In the genomic region with DNA sequence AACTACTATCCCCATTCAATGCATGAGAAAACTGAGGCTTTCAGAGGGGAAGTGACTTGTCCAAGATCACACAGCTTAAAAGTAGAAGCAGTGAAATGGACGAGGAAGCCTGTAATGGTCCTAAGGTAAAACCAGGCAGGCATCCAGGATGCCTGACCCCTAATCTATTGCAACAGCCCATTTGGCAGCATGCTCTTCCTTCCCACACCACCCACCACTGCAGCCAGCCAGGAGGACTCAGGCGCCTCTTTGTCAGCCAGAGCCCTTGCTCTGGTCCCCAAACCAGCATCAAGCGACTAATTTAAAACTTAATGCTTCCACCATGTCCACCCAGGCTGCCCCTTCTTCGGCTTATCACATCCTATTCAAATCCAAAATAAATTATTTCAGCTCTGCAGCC, we compare ENCODE assay signal across 33 cellular contexts.
"Had no signal": no experiment of that assay in that cellular context is flagged by ENCODE, and none has a peak within 500 bp of the region (broad histone marks: within the 10 kb centered on the region; RNA-seq: fewer than 3 reads in every experiment).

No MANE protein-coding gene starts in this region.

- H3K36me3 Mint-ChIP-seq: activated CD4-positive, alpha-beta memory T cell treated with anti-CD3 and anti-CD28 coated beads for 36 hours; activated CD8-positive, alpha-beta memory T cell treated with anti-CD3 and anti-CD28 coated beads, Interleukin-2, amount 10 ng/mL, durations not matched to agents 7 days and 5 days; activated naive CD4-positive, alpha-beta T cell treated with anti-CD3 and anti-CD28 coated beads, Interleukin-2, amount 50 U/mL, for 24 hours; activated naive CD8-positive, alpha-beta T cell treated with anti-CD3 and anti-CD28 coated beads for 36 hours had no signal

- H3K27ac Mint-ChIP-seq: activated B cell treated with CpG ODN at 0.5 μM for 24 hours; activated CD4-positive, alpha-beta memory T cell treated with anti-CD3 and anti-CD28 coated beads for 36 hours; activated CD4-positive, alpha-beta T cell treated with anti-CD3 and anti-CD28 coated beads, Interleukin-2, amount 10 ng/mL, durations not matched to agents 24 days and 14 days; activated CD8-positive, alpha-beta memory T cell treated with anti-CD3 and anti-CD28 coated beads, Interleukin-2, amount 10 ng/mL, durations not matched to agents 7 days and 5 days; activated CD8-positive, alpha-beta T cell treated with anti-CD3 and anti-CD28 coated beads, Interleukin-2, amount 10 ng/mL, durations not matched to agents 7 days and 5 days; activated naive CD4-positive, alpha-beta T cell treated with anti-CD3 and anti-CD28 coated beads for 36 hours; activated naive CD4-positive, alpha-beta T cell treated with anti-CD3 and anti-CD28 coated beads, Interleukin-2, amount 50 U/mL, for 24 hours; activated naive CD8-positive, alpha-beta T cell treated with anti-CD3 and anti-CD28 coated beads for 36 hours; activated naive CD8-positive, alpha-beta T cell treated with anti-CD3 and anti-CD28 coated beads, Interleukin-2, amount 50 U/mL, for 24 hours; activated T-helper 1 cell treated with anti-CD3 and anti-CD28 coated beads, Interleukin-12 subunit alpha, Interleukin-12 subunit beta, Interleukin-2, Interleukin-4 antibody, amounts not matched to agents 30 ng/mL and 10 ng/mL and 1 ng/mL, durations not matched to agents 14 hours and 24 hours and 36 hours; activated T-helper 2 cell treated with anti-CD3 and anti-CD28 coated beads, Interferon-gamma antibody, Interleukin-2, Interleukin-4, amounts not matched to agents 10 μg/mL and 5 μg/mL and 100 μg/mL, durations not matched to agents 14 hours and 24 hours and 36 hours; T-helper 17 cell; T-helper 2 cell treated with Interferon-gamma antibody and Interleukin-4, amounts not matched to agents 5 μg/mL and 100 μg/mL, for 36 hours had no signal

- ATAC-seq: activated CD4-positive, CD25-positive, alpha-beta regulatory T cell treated with anti-CD3 and anti-CD28 coated beads, Interleukin-2, amount 50 U/mL, for 24 hours; activated CD8-positive, alpha-beta memory T cell treated with anti-CD3 and anti-CD28 coated beads, Interleukin-2, amount 10 ng/mL, durations not matched to agents 7 days and 5 days; activated CD8-positive, alpha-beta T cell treated with anti-CD3 and anti-CD28 coated beads, Interleukin-2, amount 10 ng/mL, durations not matched to agents 7 days and 5 days; activated naive CD8-positive, alpha-beta T cell treated with anti-CD3 and anti-CD28 coated beads, Interleukin-2, amount 50 U/mL, for 24 hours; body of pancreas; T-helper 17 cell had no signal

- H3K4me1 ChIP-seq: adrenal gland, body of pancreas, colonic mucosa, esophagus squamous epithelium had no signal

- H3K4me3 Mint-ChIP-seq: activated B cell treated with CpG ODN at 0.5 μM for 24 hours; activated CD4-positive, alpha-beta memory T cell treated with anti-CD3 and anti-CD28 coated beads for 36 hours; activated CD4-positive, alpha-beta T cell treated with anti-CD3 and anti-CD28 coated beads, Interleukin-2, amount 10 ng/mL, durations not matched to agents 24 days and 14 days; activated CD8-positive, alpha-beta memory T cell treated with anti-CD3 and anti-CD28 coated beads, Interleukin-2, amount 10 ng/mL, durations not matched to agents 7 days and 5 days; activated CD8-positive, alpha-beta T cell treated with anti-CD3 and anti-CD28 coated beads, Interleukin-2, amount 10 ng/mL, durations not matched to agents 7 days and 5 days; activated naive CD4-positive, alpha-beta T cell treated with anti-CD3 and anti-CD28 coated beads for 36 hours; activated naive CD4-positive, alpha-beta T cell treated with anti-CD3 and anti-CD28 coated beads, Interleukin-2, amount 50 U/mL, for 24 hours; activated naive CD8-positive, alpha-beta T cell treated with anti-CD3 and anti-CD28 coated beads for 36 hours; activated naive CD8-positive, alpha-beta T cell treated with anti-CD3 and anti-CD28 coated beads, Interleukin-2, amount 50 U/mL, for 24 hours; activated T-helper 1 cell treated with anti-CD3 and anti-CD28 coated beads, Interleukin-12 subunit alpha, Interleukin-12 subunit beta, Interleukin-2, Interleukin-4 antibody, amounts not matched to agents 30 ng/mL and 10 ng/mL and 1 ng/mL, durations not matched to agents 14 hours and 24 hours and 36 hours; T-helper 17 cell; T-helper 2 cell treated with Interferon-gamma antibody and Interleukin-4, amounts not matched to agents 5 μg/mL and 100 μg/mL, for 36 hours had no signal

- DNase-seq: activated B cell treated with CpG ODN at 0.5 μM for 24 hours; activated CD4-positive, alpha-beta memory T cell treated with anti-CD3 and anti-CD28 coated beads for 36 hours; activated CD4-positive, alpha-beta T cell treated with anti-CD3 and anti-CD28 coated beads, Interleukin-2, amount 10 ng/mL, durations not matched to agents 24 days and 14 days; activated CD8-positive, alpha-beta memory T cell treated with anti-CD3 and anti-CD28 coated beads, Interleukin-2, amount 10 ng/mL, durations not matched to agents 7 days and 5 days; activated CD8-positive, alpha-beta memory T cell treated with anti-CD3 and anti-CD28 coated beads, Interleukin-2, amount 50 U/mL, for 4 hours; activated CD8-positive, alpha-beta T cell treated with anti-CD3 and anti-CD28 coated beads, Interleukin-2, amount 10 ng/mL, durations not matched to agents 7 days and 5 days; activated effector memory CD4-positive, alpha-beta T cell treated with anti-CD3 and anti-CD28 coated beads, Interleukin-2, amount 50 U/mL, for 16 hours; activated naive CD4-positive, alpha-beta T cell treated with anti-CD3 and anti-CD28 coated beads for 36 hours; activated naive CD8-positive, alpha-beta T cell treated with anti-CD3 and anti-CD28 coated beads for 36 hours; activated naive CD8-positive, alpha-beta T cell treated with anti-CD3 and anti-CD28 coated beads, Interleukin-2, amount 50 U/mL, for 24 hours; activated T-cell treated with anti-CD3 and anti-CD28 coated beads, Interleukin-2, amount 50 U/mL, for 1 hour; activated T-cell treated with anti-CD3 and anti-CD28 coated beads, Interleukin-2, amount 50 U/mL, for 48 hours; adrenal gland; amygdala; aorta; body of pancreas; central memory CD4-positive, alpha-beta T cell; cerebellar nuclear complex; colonic mucosa; effector CD8-positive, alpha-beta T cell; esophagus squamous epithelium; foreskin fibroblast; head of caudate nucleus; T-helper 1 cell; T-helper 17 cell; T1000; WERI-Rb-1 had no signal

- H3K27ac ChIP-seq: adrenal gland, body of pancreas, colonic mucosa, epithelial cell of prostate, esophagus squamous epithelium, WERI-Rb-1 had no signal

- H3K36me3 ChIP-seq: adrenal gland, colonic mucosa, esophagus squamous epithelium, WERI-Rb-1 had no signal

- H3K27me3 ChIP-seq: adrenal gland, body of pancreas, colonic mucosa, esophagus squamous epithelium had no signal

- H3K9me3 Mint-ChIP-seq: activated B cell treated with CpG ODN at 0.5 μM for 24 hours; activated CD4-positive, alpha-beta memory T cell treated with anti-CD3 and anti-CD28 coated beads for 36 hours; activated CD4-positive, alpha-beta T cell treated with anti-CD3 and anti-CD28 coated beads, Interleukin-2, amount 10 ng/mL, durations not matched to agents 24 days and 14 days; activated naive CD4-positive, alpha-beta T cell treated with anti-CD3 and anti-CD28 coated beads for 36 hours; activated naive CD4-positive, alpha-beta T cell treated with anti-CD3 and anti-CD28 coated beads, Interleukin-2, amount 50 U/mL, for 24 hours; activated naive CD8-positive, alpha-beta T cell treated with anti-CD3 and anti-CD28 coated beads for 36 hours; activated naive CD8-positive, alpha-beta T cell treated with anti-CD3 and anti-CD28 coated beads, Interleukin-2, amount 50 U/mL, for 24 hours; activated T-helper 1 cell treated with anti-CD3 and anti-CD28 coated beads, Interleukin-12 subunit alpha, Interleukin-12 subunit beta, Interleukin-2, Interleukin-4 antibody, amounts not matched to agents 30 ng/mL and 10 ng/mL and 1 ng/mL, durations not matched to agents 14 hours and 24 hours and 36 hours; activated T-helper 2 cell treated with anti-CD3 and anti-CD28 coated beads, Interferon-gamma antibody, Interleukin-2, Interleukin-4, amounts not matched to agents 10 μg/mL and 5 μg/mL and 100 μg/mL, durations not matched to agents 14 hours and 24 hours and 36 hours; T-helper 2 cell treated with Interferon-gamma antibody and Interleukin-4, amounts not matched to agents 5 μg/mL and 100 μg/mL, for 36 hours had no signal

- H3K4me3 ChIP-seq: adrenal gland, body of pancreas, colonic mucosa, esophagus squamous epithelium had no signal

- H3K4me1 Mint-ChIP-seq: activated B cell treated with CpG ODN at 0.5 μM for 24 hours; activated CD4-positive, alpha-beta T cell treated with anti-CD3 and anti-CD28 coated beads, Interleukin-2, amount 10 ng/mL, durations not matched to agents 24 days and 14 days; activated CD8-positive, alpha-beta memory T cell treated with anti-CD3 and anti-CD28 coated beads, Interleukin-2, amount 10 ng/mL, durations not matched to agents 7 days and 5 days; activated naive CD4-positive, alpha-beta T cell treated with anti-CD3 and anti-CD28 coated beads, Interleukin-2, amount 50 U/mL, for 24 hours; activated naive CD8-positive, alpha-beta T cell treated with anti-CD3 and anti-CD28 coated beads for 36 hours; activated naive CD8-positive, alpha-beta T cell treated with anti-CD3 and anti-CD28 coated beads, Interleukin-2, amount 50 U/mL, for 24 hours; T-helper 17 cell had no signal

- H3K27me3 Mint-ChIP-seq: activated B cell treated with CpG ODN at 0.5 μM for 24 hours; activated CD4-positive, alpha-beta memory T cell treated with anti-CD3 and anti-CD28 coated beads for 36 hours; activated CD4-positive, alpha-beta T cell treated with anti-CD3 and anti-CD28 coated beads, Interleukin-2, amount 10 ng/mL, durations not matched to agents 24 days and 14 days; activated CD8-positive, alpha-beta memory T cell treated with anti-CD3 and anti-CD28 coated beads, Interleukin-2, amount 10 ng/mL, durations not matched to agents 7 days and 5 days; activated naive CD4-positive, alpha-beta T cell treated with anti-CD3 and anti-CD28 coated beads, Interleukin-2, amount 50 U/mL, for 24 hours; activated naive CD8-positive, alpha-beta T cell treated with anti-CD3 and anti-CD28 coated beads, Interleukin-2, amount 50 U/mL, for 24 hours; T-helper 17 cell had no signal

- H3K9me3 ChIP-seq: adrenal gland, body of pancreas, colonic mucosa, esophagus squamous epithelium had no signal
